13 cellular contexts compared by ENCODE assay signal in the genomic region with DNA sequence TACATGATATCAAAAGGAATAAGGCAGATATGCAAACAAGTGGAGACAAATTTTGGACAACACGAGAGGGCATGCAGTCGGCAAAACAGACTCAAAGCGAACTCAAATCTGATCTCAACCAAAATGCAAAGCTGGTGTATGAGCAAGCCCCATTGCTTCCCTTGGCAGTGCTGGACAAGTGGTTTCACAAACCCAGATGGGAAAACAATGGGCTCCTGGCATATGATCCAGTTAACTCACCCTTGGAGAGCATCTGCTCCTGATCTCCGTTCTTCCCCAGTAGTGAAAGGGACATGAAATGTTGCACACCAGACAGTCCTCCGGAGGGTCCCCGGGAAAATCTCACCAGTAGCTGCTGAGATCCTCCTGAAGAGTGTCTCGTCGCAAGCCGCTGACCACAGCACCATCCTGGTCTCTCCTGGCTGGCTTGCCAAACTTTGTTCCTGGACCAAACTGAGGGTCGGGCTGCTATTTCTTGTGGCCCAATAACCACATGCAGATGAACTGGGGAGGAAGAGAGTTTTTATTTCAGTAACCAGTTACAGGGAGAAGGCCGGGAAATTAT.
"Had no signal": no experiment of that assay in that cellular context is flagged by ENCODE, and none has a peak within 500 bp of the region (broad histone marks: within the 10 kb centered on the region; RNA-seq: fewer than 3 reads in every experiment).

No MANE protein-coding gene starts in this region.

- H3K4me1 Mint-ChIP-seq: activated B cell treated with CpG ODN at 0.5 μM for 24 hours; activated naive CD4-positive, alpha-beta T cell treated with anti-CD3 and anti-CD28 coated beads, Interleukin-2, amount 10 ng/mL, durations not matched to agents 7 days and 5 days; natural killer cell; T-helper 17 cell had no signal

- H3K4me3 Mint-ChIP-seq: activated B cell treated with CpG ODN at 0.5 μM for 24 hours; activated naive CD4-positive, alpha-beta T cell treated with anti-CD3 and anti-CD28 coated beads, Interleukin-2, amount 10 ng/mL, durations not matched to agents 7 days and 5 days; natural killer cell; stimulated activated naive CD8-positive, alpha-beta T cell treated with anti-CD3 and anti-CD28 coated beads, Interleukin-15, Interleukin-2, amounts not matched to agents 100 ng/mL and 50 ng/mL, for 24 hours; T-helper 17 cell had no signal

- H3K4me1 ChIP-seq: left lung had no signal

- H3K4me3 ChIP-seq: left lung had no signal

- H3K36me3 Mint-ChIP-seq: activated naive CD4-positive, alpha-beta T cell treated with anti-CD3 and anti-CD28 coated beads, Interleukin-2, amount 10 ng/mL, durations not matched to agents 7 days and 5 days; natural killer cell had no signal

- H3K36me3 ChIP-seq: left lung had no signal

- DNase-seq: activated B cell treated with CpG ODN at 0.5 μM for 24 hours; activated CD4-positive, alpha-beta T cell treated with anti-CD3 and anti-CD28 coated beads, Interleukin-2, amount 50 U/mL, for 1 hour; activated naive CD4-positive, alpha-beta T cell treated with anti-CD3 and anti-CD28 coated beads, Interleukin-2, amount 10 ng/mL, durations not matched to agents 7 days and 5 days; activated T-cell treated with anti-CD3 and anti-CD28 coated beads for 4 hours; dermis blood vessel endothelial cell; foreskin melanocyte; natural killer cell; stimulated activated CD4-positive, alpha-beta T cell treated with anti-CD3 and anti-CD28 coated beads, Interleukin-15, amount 100 ng/mL, for 24 hours; stimulated activated CD4-positive, alpha-beta T cell treated with anti-CD3 and anti-CD28 coated beads, Interleukin-4, amount 100 ng/mL, for 24 hours; T-helper 17 cell had no signal

- H3K27ac ChIP-seq: left lung had no signal

- H3K27me3 ChIP-seq: left lung had no signal

- H3K9me3 ChIP-seq: left lung had no signal

- H3K27me3 Mint-ChIP-seq: activated naive CD4-positive, alpha-beta T cell treated with anti-CD3 and anti-CD28 coated beads, Interleukin-2, amount 10 ng/mL, durations not matched to agents 7 days and 5 days had no signal

- H3K9me3 Mint-ChIP-seq: activated B cell treated with CpG ODN at 0.5 μM for 24 hours; activated naive CD4-positive, alpha-beta T cell treated with anti-CD3 and anti-CD28 coated beads, Interleukin-2, amount 10 ng/mL, durations not matched to agents 7 days and 5 days; activated T-helper 2 cell treated with anti-CD3 and anti-CD28 coated beads, Interferon-gamma antibody, Interleukin-2, Interleukin-4, amounts not matched to agents 10 μg/mL and 5 μg/mL and 100 μg/mL, durations not matched to agents 14 hours and 24 hours and 36 hours; natural killer cell; stimulated activated naive CD8-positive, alpha-beta T cell treated with anti-CD3 and anti-CD28 coated beads, Interleukin-15, Interleukin-2, amounts not matched to agents 100 ng/mL and 50 ng/mL, for 24 hours had no signal

- H3K27ac Mint-ChIP-seq: activated B cell treated with CpG ODN at 0.5 μM for 24 hours; activated naive CD4-positive, alpha-beta T cell treated with anti-CD3 and anti-CD28 coated beads, Interleukin-2, amount 10 ng/mL, durations not matched to agents 7 days and 5 days; activated T-helper 2 cell treated with anti-CD3 and anti-CD28 coated beads, Interferon-gamma antibody, Interleukin-2, Interleukin-4, amounts not matched to agents 10 μg/mL and 5 μg/mL and 100 μg/mL, durations not matched to agents 14 hours and 24 hours and 36 hours; natural killer cell; stimulated activated naive CD8-positive, alpha-beta T cell treated with anti-CD3 and anti-CD28 coated beads, Interleukin-15, Interleukin-2, amounts not matched to agents 100 ng/mL and 50 ng/mL, for 24 hours; T-helper 17 cell had no signal
